9 cellular contexts compared by ENCODE assay signal in genomic region chr15:85620321-85621044, GRCh38.
DNase-seq lines count a peak whose midpoint lies in the region; ATAC-seq and TF ChIP-seq lines count a peak whose summit lies in the region.
"Had no signal": no experiment of that assay in that cellular context is flagged by ENCODE, and none has a peak within 500 bp of the region (broad histone marks: within the 10 kb centered on the region; RNA-seq: fewer than 3 reads in every experiment).

No MANE protein-coding gene starts in this region.

- no peak for TF ChIP-seq CTCF in astrocyte of the cerebellum (IDR thresholded peaks at IDR 0.05; ENCODE audit: low read depth, low read length, missing control alignments)
- no peak for TF ChIP-seq CTCF in right atrium auricular region (IDR thresholded peaks at IDR 0.05)
- no peak for TF ChIP-seq CTCF in spleen (IDR thresholded peaks at IDR 0.05 in 8 of 11, conservative IDR thresholded peaks at IDR 0.05 in 3 of 11)

- DNase-seq in HT1080 (ENCODE audit: low read depth) (peak; percentile 25), astrocyte of the cerebellum (ENCODE audit: low read depth) (no peak), right atrium auricular region (ENCODE audit: low spot score) (no peak), spleen (no peak), Kasumi-1 (lab: John Stamatoyannopoulos, UW) (no peak), NCI-H69 (lab: John Stamatoyannopoulos, UW) (no peak)
- DNase-seq: natural killer cell had no signal

- intact Hi-C loops in spleen (cut with DNase I; ENCODE audit: low total_unique reads): loop anchor here (10.0 kb wide), 1 partner anchor 84 kb away; no protein-coding TSS in a partner anchor

- peaks cover 0 to 99% of the 10 kb centered on the region in 2 donors for H3K4me1 ChIP-seq in right atrium auricular region
- peaks cover 50 to 100% (median 88%) of the 10 kb centered on the region in 6 donors for H3K4me1 ChIP-seq in spleen

- H3K27me3 ChIP-seq in right atrium auricular region (no peaks in the 10 kb centered on the region), spleen (replicated peaks in 1 of 7) (no peaks in the 10 kb centered on the region)

- peak in 1 of 3 donors; percentile 47 for TF ChIP-seq POLR2A in spleen (IDR thresholded peaks at IDR 0.05)

- in situ Hi-C loops in astrocyte of the cerebellum (cut with HindIII; ENCODE audit: low sequenced_read_pairs): no loop called here

- H3K36me3 ChIP-seq in right atrium auricular region: peaks cover 2% of the 10 kb centered on the region
- H3K36me3 ChIP-seq in spleen: peaks cover 0 to 15% (median 0%) of the 10 kb centered on the region in 6 donors

- H3K4me3 ChIP-seq in astrocyte of the cerebellum (ENCODE audit: low read depth, low read length): peak overlapping the region; percentile 55
- peak overlapping the region; percentile 44 to 54 for H3K4me3 ChIP-seq in right atrium auricular region
- H3K4me3 ChIP-seq in spleen: peak overlapping the region; percentile 6 to 63 (median 32)

- H3K9me3 ChIP-seq in right atrium auricular region (no peaks in the 10 kb centered on the region), spleen (no peaks in the 10 kb centered on the region)

- H3K27ac ChIP-seq in right atrium auricular region (peak overlapping the region; percentile 84 to 91), spleen (peak overlapping the region; percentile 38 to 83 (median 77))

- WGBS in spleen, 5 donors: 51 to 62% (median 55%) methylated on average over 5 of the region's 5 CpGs

- ATAC-seq in HG03469 (IDR thresholded peaks at IDR 0.05; ENCODE audit: unreplicated experiment) (no peak), GM21723 (IDR thresholded peaks at IDR 0.05; ENCODE audit: unreplicated experiment) (no peak)
- ATAC-seq: natural killer cell had no signal
